8 cellular contexts compared by ENCODE assay signal in genomic region chr6:125201961-125202729, GRCh38. TPM values are rescaled to one million over a fixed set of nuclear protein-coding genes. Genes with fewer than 3 reads are reported as not detected.
A peak's percentile ranks its signal among the peaks of the same experiment; 100 is the strongest.
DNase-seq lines count a peak whose midpoint lies in the region; ATAC-seq and TF ChIP-seq lines count a peak whose summit lies in the region.

No MANE protein-coding gene starts in this region.

- WGBS in testis, 2 donors: 43 to 46% methylated on average over 7 of the region's 7 CpGs

- peak overlapping the region; percentile 61 for H3K9ac ChIP-seq in adipocyte (ENCODE audit: low read length)

- peak overlapping the region in 1 of 2 donors; percentile 31 for H3K27ac ChIP-seq in testis

- H3K27me3 ChIP-seq in adipocyte (replicated peaks; ENCODE audit: control insufficient read depth, insufficient read depth, low read length) (no peaks in the 10 kb centered on the region), testis (no peaks in the 10 kb centered on the region)

- no peaks in the 10 kb centered on the region for H3K36me3 ChIP-seq in adipocyte (ENCODE audit: control insufficient read depth, insufficient read depth, low read length, severe bottlenecking)
- no peaks in the 10 kb centered on the region for H3K36me3 ChIP-seq in testis (ENCODE audit: low read depth, missing control alignments)

- DNase-seq in HS-27A (ENCODE audit: low read depth) (peak; percentile 95), adipocyte (ENCODE audit: low read depth) (peak; percentile 93), iris pigment epithelial cell (ENCODE audit: low read depth) (peak; percentile 96), testis (peak; percentile 43), NCI-H748 (lab: John Stamatoyannopoulos, UW; ENCODE audit: unreplicated experiment) (no peak), NCI-H2107 treated with DMSO at 0.1 percent for 48 hours (lab: John Stamatoyannopoulos, UW; ENCODE audit: unreplicated experiment) (no peak)

- TF ChIP-seq CTCF in testis (IDR thresholded peaks at IDR 0.05): no peak

- TF ChIP-seq POLR2A in testis (IDR thresholded peaks at IDR 0.05): no peak

- H3K4me3 ChIP-seq in adipocyte (ENCODE audit: low read length) (peak overlapping the region; percentile 49), testis (no peak overlapping the region)

- H3K4me1 ChIP-seq in adipocyte (ENCODE audit: control insufficient read depth, insufficient read depth, low read length) (peaks cover 50% of the 10 kb centered on the region), testis (peaks cover 32% of the 10 kb centered on the region)

- intact Hi-C loops in testis (cut with DNase I; ENCODE audit: low total_unique reads): no loop called here

- H3K9me3 ChIP-seq in adipocyte (ENCODE audit: control insufficient read depth, low read length): no peaks in the 10 kb centered on the region
- H3K9me3 ChIP-seq in testis: no peaks in the 10 kb centered on the region

- ATAC-seq in HG03565 (IDR thresholded peaks at IDR 0.05; ENCODE audit: unreplicated experiment) (no peak), GM21423 (IDR thresholded peaks at IDR 0.05; ENCODE audit: unreplicated experiment) (no peak)

RNA-seq across cellular contexts. Expression of gene TPD52L1, which starts 48.6 kb away (rescaled TPM):
- total RNA-seq in testis: 10 to 100 TPM; 20.6 to 22.5 TPM
- polyA plus RNA-seq in testis (ENCODE audit: insufficient read depth, low read depth, low replicate concordance): 22.1 TPM

Comparison
In these comparisons a context has a peak if more than half of its experiments do, and no peak if none do; other contexts are left out.
1. DNase-seq: peak in HS-27A (single experiment), adipocyte (single experiment), iris pigment epithelial cell (single experiment) and testis (single experiment); none in NCI-H748 (single experiment) and NCI-H2107 treated with DMSO at 0.1 percent for 48 hours (single experiment).